ENCODE assay signal across 24 cellular contexts in genomic region chrX:118182050-118182449, GRCh38.
DNase-seq lines count a peak whose midpoint lies in the region; ATAC-seq and TF ChIP-seq lines count a peak whose summit lies in the region.
"Had no signal": no experiment of that assay in that cellular context is flagged by ENCODE, and none has a peak within 500 bp of the region (broad histone marks: within the 10 kb centered on the region; RNA-seq: fewer than 3 reads in every experiment).

No MANE protein-coding gene starts in this region.

- no peaks in the 10 kb centered on the region for H4K20me1 ChIP-seq in mammary epithelial cell (ENCODE audit: insufficient read depth, low read length)

- H3K27ac ChIP-seq in mammary epithelial cell (ENCODE audit: insufficient read depth, low read depth, low read length) (no peak overlapping the region), breast epithelium (no peak overlapping the region)
- H3K27ac ChIP-seq: left ventricle myocardium inferior, VCaP had no signal

- no TSS peak for BruUV-seq in mammary epithelial cell (replicated peaks; lab: Mats Ljungman, UMichigan)

- in situ Hi-C loops in mammary epithelial cell (cut with MboI; ENCODE audit: low sequenced_read_pairs in 2 of 2) = no loop called here
- in situ Hi-C loops in astrocyte of the spinal cord (cut with HindIII; ENCODE audit: low sequenced_read_pairs) = no loop called here

- H3K4me1 ChIP-seq in mammary epithelial cell (ENCODE audit: insufficient read depth, low read length) (peaks cover 5% of the 10 kb centered on the region), breast epithelium (no peaks in the 10 kb centered on the region)
- H3K4me1 ChIP-seq: left ventricle myocardium inferior had no signal

- peak overlapping the region; percentile 44 for H2AFZ ChIP-seq in mammary epithelial cell (ENCODE audit: low read depth, low read length)

- 13% methylated on average over 1 of the region's 1 CpG for WGBS in mammary epithelial cell (ENCODE audit: low coverage, missing lambda C conversion rate)

- no peaks in the 10 kb centered on the region for H3K27me3 ChIP-seq in mammary epithelial cell (ENCODE audit: insufficient read depth, low read length)
- no peaks in the 10 kb centered on the region for H3K27me3 ChIP-seq in breast epithelium
- no peaks in the 10 kb centered on the region for H3K27me3 ChIP-seq in kidney epithelial cell (ENCODE audit: control insufficient read depth, insufficient read depth, low read length)

- CTCF ChIA-PET in mammary epithelial cell (lab: Charles Lee; ENCODE audit: low non-redundant PET) = no interaction called here

- H3K4me3 ChIP-seq in mammary epithelial cell (replicated peaks in 1 of 3; ENCODE audit: insufficient read depth in 1 of 3, low read depth in 2 of 3, low read length in 3 of 3) (no peak overlapping the region), breast epithelium (no peak overlapping the region), astrocyte of the spinal cord (ENCODE audit: low read depth, low read length) (no peak overlapping the region), kidney epithelial cell (ENCODE audit: low read depth, low read length) (no peak overlapping the region)
- H3K4me3 ChIP-seq: left ventricle myocardium inferior had no signal

- TF ChIP-seq POLR2A in breast epithelium (IDR thresholded peaks at IDR 0.05) = no peak

- dilution Hi-C loops in mammary epithelial cell (cut with HindIII; ENCODE audit: low sequenced_read_pairs) = no loop called here

- no peak overlapping the region for H3K4me2 ChIP-seq in mammary epithelial cell (ENCODE audit: insufficient read depth, low read depth, low read length)

- no peaks in the 10 kb centered on the region for H3K36me3 ChIP-seq in mammary epithelial cell (ENCODE audit: insufficient read depth, low read length)
- H3K36me3 ChIP-seq in breast epithelium = no peaks in the 10 kb centered on the region
- H3K36me3 ChIP-seq in kidney epithelial cell (ENCODE audit: control insufficient read depth, insufficient read depth, low read length) = no peaks in the 10 kb centered on the region
- H3K36me3 ChIP-seq: left ventricle myocardium inferior had no signal

- DNase-seq in mammary epithelial cell = no peak
- DNase-seq in breast epithelium (ENCODE audit: low spot score in 2 of 2) = no peak
- peak; percentile 1 for DNase-seq in astrocyte of the spinal cord (ENCODE audit: low read depth, low spot score)
- peak; percentile 21 for DNase-seq in kidney epithelial cell (ENCODE audit: low read depth)
- no peak for DNase-seq in NCI-H2029 treated with DMSO at 0.1 percent for 48 hours (lab: John Stamatoyannopoulos, UW)
- DNase-seq: 8988T; activated CD4-positive, alpha-beta T cell treated with anti-CD3 and anti-CD28 coated beads, Interleukin-2, amount 10 ng/mL, durations not matched to agents 24 days and 14 days; activated naive CD4-positive, alpha-beta T cell treated with anti-CD3 and anti-CD28 coated beads for 36 hours; activated T-cell treated with anti-CD3 and anti-CD28 coated beads, Interleukin-2, amount 50 U/mL, for 48 hours; amygdala; CD8-positive, alpha-beta memory T cell; DMS53; KBM-7; left ventricle myocardium inferior; midbrain; NCI-H1694 treated with DMSO at 0.1 percent for 48 hours; NCI-H774; posterior cingulate gyrus; trophoblast cell had no signal

- H3K79me2 ChIP-seq in mammary epithelial cell (ENCODE audit: insufficient read depth, low read length) = no peaks in the 10 kb centered on the region

- TF ChIP-seq CTCF in mammary epithelial cell (conservative IDR thresholded peaks at IDR 0.05 in 1 of 2, IDR thresholded peaks at IDR 0.05 in 1 of 2; ENCODE audit: extremely low read depth in 1 of 2, insufficient read depth in 1 of 2, low read depth in 1 of 2, low read length in 2 of 2) (no peak), breast epithelium (IDR thresholded peaks at IDR 0.05) (no peak), astrocyte of the spinal cord (IDR thresholded peaks at IDR 0.05; ENCODE audit: low read depth, low read length) (no peak), kidney epithelial cell (IDR thresholded peaks at IDR 0.05; ENCODE audit: insufficient read depth, low read length, poor library complexity, severe bottlenecking) (no peak)

- no peak overlapping the region for H3K9ac ChIP-seq in mammary epithelial cell (ENCODE audit: insufficient read depth, low read length)

- intact Hi-C loops in mammary epithelial cell (cut with micrococcal nuclease) (no loop called here), breast epithelium (cut with DNase I; ENCODE audit: low total_unique reads) (no loop called here)

- H3K9me3 ChIP-seq in mammary epithelial cell (replicated peaks; ENCODE audit: insufficient read depth, low read length) = no peaks in the 10 kb centered on the region
- H3K9me3 ChIP-seq in breast epithelium = no peaks in the 10 kb centered on the region

- ATAC-seq in HG03280 (IDR thresholded peaks at IDR 0.05; ENCODE audit: unreplicated experiment) (no peak), HG03175 (IDR thresholded peaks at IDR 0.05; ENCODE audit: unreplicated experiment) (no peak), GM18517 (IDR thresholded peaks at IDR 0.05; ENCODE audit: unreplicated experiment) (no peak)
- ATAC-seq: natural killer cell treated with Interleukin-12 subunit alpha and Interleukin-12 subunit beta and Interleukin-15 and Interleukin-18, amount 100 ng/mL, for 72 hours had no signal

Comparison
In these comparisons a context has a peak if more than half of its experiments do, and no peak if none do; other contexts are left out.
1. DNase-seq: peak in astrocyte of the spinal cord (single experiment) and kidney epithelial cell (single experiment); none in mammary epithelial cell (single experiment), breast epithelium (0 of 2) and NCI-H2029 treated with DMSO at 0.1 percent for 48 hours (single experiment).